In the genomic region with DNA sequence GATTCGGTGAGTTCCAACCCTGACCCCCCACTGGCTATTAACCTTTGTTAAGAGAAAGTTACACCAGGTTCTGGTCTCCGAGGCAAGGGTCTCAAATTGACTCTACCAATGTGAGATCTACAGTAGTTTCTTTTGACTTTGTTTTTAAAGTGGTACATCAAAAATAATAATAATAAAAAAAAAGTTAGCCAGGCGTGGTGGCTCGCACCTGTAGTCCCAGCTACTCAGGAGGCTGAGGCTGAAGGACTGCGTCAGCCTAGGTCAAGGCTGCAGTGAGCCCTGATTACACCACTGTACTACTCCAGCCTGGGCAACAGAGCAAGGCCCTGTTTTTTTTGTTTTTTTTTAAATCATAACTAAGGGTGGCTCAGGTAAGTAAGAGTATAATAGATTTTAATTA, we compare ENCODE assay signal across 16 cellular contexts. TPM values are rescaled to one million over a fixed set of nuclear protein-coding genes. Genes with fewer than 3 reads are reported as not detected.
DNase-seq lines count a peak whose midpoint lies in the region; ATAC-seq, FAIRE-seq and TF ChIP-seq lines count a peak whose summit lies in the region.
"Had no signal": no experiment of that assay in that cellular context is flagged by ENCODE, and none has a peak within 500 bp of the region (broad histone marks: within the 10 kb centered on the region; RNA-seq: fewer than 3 reads in every experiment).

No MANE protein-coding gene starts in this region.

- H3K4me2 ChIP-seq in BLaER1 treated with 17β-estradiol and CSF1 and Interleukin-3, amounts not matched to agents 10 nM and 100 nM: peak overlapping the region in 9 of 11 experiments; percentile 82 to 98 (median 95); a peak in 16 of 22 replicates
- H3K4me2 ChIP-seq in skeletal muscle satellite cell (ENCODE audit: low read length): peak overlapping the region; percentile 86

- peaks cover 23% of the 10 kb centered on the region for H3K4me1 Mint-ChIP-seq in endothelial cell (ENCODE audit: unreplicated experiment)

- no peak overlapping the region for H3K4me3 ChIP-seq in BLaER1 treated with 17β-estradiol and CSF1 and Interleukin-3, amounts not matched to agents 10 nM and 100 nM
- H3K4me3 ChIP-seq in RWPE2 (ENCODE audit: severe bottlenecking) (no peak overlapping the region), kidney (ENCODE audit: low read length in 2 of 2) (peak overlapping the region; percentile 61 to 94), skeletal muscle satellite cell (ENCODE audit: low read length) (peak overlapping the region; percentile 98)
- H3K4me3 ChIP-seq: mucosa of descending colon had no signal

- no peak overlapping the region for H3K27ac Mint-ChIP-seq in endothelial cell (ENCODE audit: unreplicated experiment)

- no peaks in the 10 kb centered on the region for H3K9me3 Mint-ChIP-seq in endothelial cell (ENCODE audit: unreplicated experiment)
- H3K9me3 Mint-ChIP-seq: activated T-helper 2 cell treated with anti-CD3 and anti-CD28 coated beads, Interferon-gamma antibody, Interleukin-2, Interleukin-4, amounts not matched to agents 10 μg/mL and 5 μg/mL and 100 μg/mL, durations not matched to agents 14 hours and 24 hours and 36 hours had no signal

- FAIRE-seq in kidney (lab: Jason Lieb, UNC): no peak
- FAIRE-seq: endothelial cell of umbilical vein, GM19239 had no signal

- intact Hi-C loops in kidney (cut with DNase I): no loop called here

- H3K4me1 ChIP-seq in BLaER1 treated with 17β-estradiol and CSF1 and Interleukin-3, amounts not matched to agents 10 nM and 100 nM: peaks cover 37 to 53% (median 45%) of the 10 kb centered on the region in 10 experiments
- peaks cover 17% of the 10 kb centered on the region for H3K4me1 ChIP-seq in RWPE2 (ENCODE audit: insufficient read depth, poor library complexity, severe bottlenecking)
- H3K4me1 ChIP-seq in kidney (ENCODE audit: control insufficient read depth in 1 of 2, insufficient read depth in 1 of 2, low read depth in 1 of 2, low read length in 2 of 2): peaks cover 12 to 14% of the 10 kb centered on the region in 2 donors
- peaks cover 40% of the 10 kb centered on the region for H3K4me1 ChIP-seq in skeletal muscle satellite cell (ENCODE audit: control insufficient read depth, insufficient read depth, low read length)

- TF ChIP-seq CTCF in RWPE2 (IDR thresholded peaks at IDR 0.05; ENCODE audit: poor library complexity, severe bottlenecking): no peak
- TF ChIP-seq CTCF in kidney (IDR thresholded peaks at IDR 0.05; ENCODE audit: borderline replicate concordance, extremely low read depth, insufficient read depth): no peak
- no peak for TF ChIP-seq CTCF in endothelial cell (IDR thresholded peaks at IDR 0.05; ENCODE audit: unreplicated experiment)

- no peak overlapping the region; a peak in 2 of 22 replicates for H3K27ac ChIP-seq in BLaER1 treated with 17β-estradiol and CSF1 and Interleukin-3, amounts not matched to agents 10 nM and 100 nM
- H3K27ac ChIP-seq in RWPE2 (ENCODE audit: poor library complexity, severe bottlenecking): peak overlapping the region; percentile 88
- H3K27ac ChIP-seq in kidney (ENCODE audit: low read depth in 2 of 2, low read length in 2 of 2): peak overlapping the region; percentile 99 to 100
- H3K27ac ChIP-seq: HL-60 had no signal

- peaks cover 0 to 12% (median 4%) of the 10 kb centered on the region in 11 experiments; a peak in 7 of 22 replicates for H4K20me1 ChIP-seq in BLaER1 treated with 17β-estradiol and CSF1 and Interleukin-3, amounts not matched to agents 10 nM and 100 nM

- no peaks in the 10 kb centered on the region for H3K9me3 ChIP-seq in BLaER1 treated with 17β-estradiol and CSF1 and Interleukin-3, amounts not matched to agents 10 nM and 100 nM (replicated peaks in 1 of 11)
- H3K9me3 ChIP-seq in RWPE2 (ENCODE audit: severe bottlenecking) (no peaks in the 10 kb centered on the region), kidney (ENCODE audit: control insufficient read depth in 1 of 2, low read length in 2 of 2) (no peaks in the 10 kb centered on the region), skeletal muscle satellite cell (replicated peaks; ENCODE audit: low read length) (no peaks in the 10 kb centered on the region)
- H3K9me3 ChIP-seq: mucosa of descending colon had no signal

- H3K9ac ChIP-seq in BLaER1 treated with 17β-estradiol and CSF1 and Interleukin-3, amounts not matched to agents 10 nM and 100 nM: peak overlapping the region in 1 of 11 experiments; percentile 97; a peak in 1 of 22 replicates
- H3K9ac ChIP-seq in kidney (ENCODE audit: low read length in 2 of 2) (peak overlapping the region; percentile 51 to 93), skeletal muscle satellite cell (ENCODE audit: low read depth, low read length) (peak overlapping the region; percentile 100)

- DNase-seq in RWPE2 (ENCODE audit: low spot score): no peak
- no peak for DNase-seq in kidney
- DNase-seq in endothelial cell (ENCODE audit: low spot score): no peak
- DNase-seq in GM19238 (ENCODE audit: insufficient read length, low spot score): no peak
- DNase-seq in NCI-H510A treated with DMSO at 0.1 percent for 48 hours (lab: John Stamatoyannopoulos, UW): no peak
- DNase-seq: activated CD4-positive, alpha-beta T cell treated with anti-CD3 and anti-CD28 coated beads for 1 hour; AML-193; mucosa of descending colon; NCI-H2171 had no signal

- no peaks in the 10 kb centered on the region for H3K36me3 ChIP-seq in BLaER1 treated with 17β-estradiol and CSF1 and Interleukin-3, amounts not matched to agents 10 nM and 100 nM
- H3K36me3 ChIP-seq in RWPE2 (ENCODE audit: low read depth) (peaks cover under 1% of the 10 kb centered on the region), kidney (ENCODE audit: control insufficient read depth in 1 of 2, insufficient read depth in 2 of 2, low read length in 2 of 2) (no peaks in the 10 kb centered on the region), skeletal muscle satellite cell (ENCODE audit: insufficient read depth, low read length) (no peaks in the 10 kb centered on the region)

- H3K27me3 Mint-ChIP-seq in endothelial cell (ENCODE audit: unreplicated experiment): peaks cover 20% of the 10 kb centered on the region

- ATAC-seq in RWPE2 (ENCODE audit: low read depth) (no peak), HG02973 (IDR thresholded peaks at IDR 0.05; ENCODE audit: unreplicated experiment) (no peak)
- ATAC-seq: mucosa of descending colon had no signal

- H3K27me3 ChIP-seq in BLaER1 treated with 17β-estradiol and CSF1 and Interleukin-3, amounts not matched to agents 10 nM and 100 nM: no peaks in the 10 kb centered on the region; a peak in 3 of 22 replicates
- H3K27me3 ChIP-seq in RWPE2 (ENCODE audit: insufficient read depth, poor library complexity, severe bottlenecking) (no peaks in the 10 kb centered on the region), skeletal muscle satellite cell (ENCODE audit: control insufficient read depth, insufficient read depth, low read length) (no peaks in the 10 kb centered on the region)

- no peak overlapping the region for H3K4me3 Mint-ChIP-seq in endothelial cell (ENCODE audit: unreplicated experiment)

- peaks cover 4% of the 10 kb centered on the region for H3K36me3 Mint-ChIP-seq in endothelial cell (ENCODE audit: low read depth, unreplicated experiment)

RNA-seq across cellular contexts. Expression of gene KLF9, which starts 1.0 kb away (rescaled TPM):
- total RNA-seq in kidney (100 TPM), endothelial cell (ENCODE audit: unreplicated experiment) (0.87 TPM)
- polyA plus RNA-seq in kidney (ENCODE audit: insufficient read depth, low read depth, low replicate concordance): 23.5 TPM
- total RNA-seq in skeletal muscle satellite cell (2012; rRNA removed): 33.7 and 34.1 TPM in 2 replicates

Comparison
In these comparisons a context has a peak if more than half of its experiments do, and no peak if none do; other contexts are left out.
1. H3K27ac ChIP-seq: peak in RWPE2 (single experiment) and kidney (2 of 2); none in BLaER1 treated with 17β-estradiol and CSF1 and Interleukin-3, amounts not matched to agents 10 nM and 100 nM (0 of 11).
2. H3K4me3 ChIP-seq: peak in kidney (2 of 2) and skeletal muscle satellite cell (single experiment); none in BLaER1 treated with 17β-estradiol and CSF1 and Interleukin-3, amounts not matched to agents 10 nM and 100 nM (0 of 10) and RWPE2 (single experiment).
3. RNA of gene KLF9, which starts 1.0 kb away (total RNA-seq): 100 TPM in kidney (single experiment); 0.87 TPM in endothelial cell (single experiment); every median in the first group is over 10 times any median in the second.